ENCODE assay signal across 32 cellular contexts in genomic region chr1:30535595-30536325, GRCh38.
"Had no signal": no experiment of that assay in that cellular context is flagged by ENCODE, and none has a peak within 500 bp of the region (broad histone marks: within the 10 kb centered on the region; RNA-seq: fewer than 3 reads in every experiment).

No MANE protein-coding gene starts in this region.

- H3K4me3 ChIP-seq: ascending aorta, MG63, SJCRH30, SK-N-MC had no signal

- H3K36me3 ChIP-seq: ascending aorta, MG63, SJCRH30, WERI-Rb-1 had no signal

- ATAC-seq: activated T-cell treated with anti-CD3 and anti-CD28 coated beads, Interleukin-2, amount 50 U/mL, for 72 hours; activated T-helper 17 cell treated with anti-CD3 and anti-CD28 coated beads, Interleukin-2, amount 50 U/mL, for 72 hours; Panc1 had no signal

- H3K4me1 ChIP-seq: ascending aorta, SJCRH30 had no signal

- H3K27me3 Mint-ChIP-seq: activated naive CD8-positive, alpha-beta T cell treated with anti-CD3 and anti-CD28 coated beads for 36 hours had no signal

- DNase-seq: activated CD4-positive, alpha-beta T cell treated with anti-CD3 and anti-CD28 coated beads for 1 hour; activated CD4-positive, alpha-beta T cell treated with anti-CD3 and anti-CD28 coated beads for 48 hours; activated CD4-positive, CD25-positive, alpha-beta regulatory T cell; activated effector memory CD4-positive, alpha-beta T cell treated with anti-CD3 and anti-CD28 coated beads, Interleukin-2, amount 50 U/mL, for 16 hours; activated naive CD4-positive, alpha-beta T cell; activated naive CD4-positive, alpha-beta T cell treated with anti-CD3 and anti-CD28 coated beads, Interleukin-2, amount 50 U/mL, for 16 hours; activated naive CD8-positive, alpha-beta T cell treated with anti-CD3 and anti-CD28 coated beads for 36 hours; activated T-cell treated with anti-CD3 and anti-CD28 coated beads, Interleukin-2, amount 50 U/mL, for 72 hours; amniotic stem cell; Kasumi-1; KBM-7; MG63; NCI-H1048; NCI-H1105 treated with DMSO at 0.1 percent for 48 hours; NCI-H1436; NCI-H1694; NCI-H1930; NCI-H2081 treated with DMSO at 0.1 percent for 48 hours; NCI-H226; NCI-H446 treated with DMSO at 0.1 percent for 48 hours; NCI-H524; NCI-H69; SHP77; SJCRH30; T1000; WERI-Rb-1 had no signal

- H3K27ac ChIP-seq: ascending aorta, SJCRH30, SK-N-MC, WERI-Rb-1 had no signal

- H3K9me3 ChIP-seq: ascending aorta, MG63 had no signal

- H3K9me3 Mint-ChIP-seq: activated CD4-positive, alpha-beta memory T cell treated with anti-CD3 and anti-CD28 coated beads, Interleukin-2, amount 10 ng/mL, durations not matched to agents 7 days and 5 days; activated naive CD8-positive, alpha-beta T cell treated with anti-CD3 and anti-CD28 coated beads for 36 hours; activated T-cell treated with anti-CD3 and anti-CD28 coated beads, Interleukin-2, amount 50 U/mL, for 72 hours; IgD-negative memory B cell had no signal

- H3K4me1 Mint-ChIP-seq: activated CD4-positive, alpha-beta memory T cell treated with anti-CD3 and anti-CD28 coated beads, Interleukin-2, amount 10 ng/mL, durations not matched to agents 7 days and 5 days; activated naive CD8-positive, alpha-beta T cell treated with anti-CD3 and anti-CD28 coated beads for 36 hours; activated T-helper 17 cell treated with anti-CD3 and anti-CD28 coated beads, Interleukin-2, amount 50 U/mL, for 72 hours had no signal

- H3K4me3 Mint-ChIP-seq: activated CD4-positive, alpha-beta memory T cell treated with anti-CD3 and anti-CD28 coated beads, Interleukin-2, amount 10 ng/mL, durations not matched to agents 7 days and 5 days; activated naive CD8-positive, alpha-beta T cell treated with anti-CD3 and anti-CD28 coated beads for 36 hours; activated T-cell treated with anti-CD3 and anti-CD28 coated beads, Interleukin-2, amount 50 U/mL, for 72 hours; activated T-helper 17 cell treated with anti-CD3 and anti-CD28 coated beads, Interleukin-2, amount 50 U/mL, for 72 hours; IgD-negative memory B cell had no signal

- H3K27ac Mint-ChIP-seq: activated CD4-positive, alpha-beta memory T cell treated with anti-CD3 and anti-CD28 coated beads, Interleukin-2, amount 10 ng/mL, durations not matched to agents 7 days and 5 days; activated naive CD8-positive, alpha-beta T cell treated with anti-CD3 and anti-CD28 coated beads for 36 hours; activated T-cell treated with anti-CD3 and anti-CD28 coated beads, Interleukin-2, amount 50 U/mL, for 72 hours; activated T-helper 17 cell treated with anti-CD3 and anti-CD28 coated beads, Interleukin-2, amount 50 U/mL, for 72 hours; IgD-negative memory B cell had no signal

- H3K27me3 ChIP-seq: ascending aorta, MG63, SJCRH30 had no signal

- H3K36me3 Mint-ChIP-seq: activated naive CD8-positive, alpha-beta T cell treated with anti-CD3 and anti-CD28 coated beads for 36 hours; IgD-negative memory B cell had no signal
